ENCODE assay signal across 11 cellular contexts in the genomic region with DNA sequence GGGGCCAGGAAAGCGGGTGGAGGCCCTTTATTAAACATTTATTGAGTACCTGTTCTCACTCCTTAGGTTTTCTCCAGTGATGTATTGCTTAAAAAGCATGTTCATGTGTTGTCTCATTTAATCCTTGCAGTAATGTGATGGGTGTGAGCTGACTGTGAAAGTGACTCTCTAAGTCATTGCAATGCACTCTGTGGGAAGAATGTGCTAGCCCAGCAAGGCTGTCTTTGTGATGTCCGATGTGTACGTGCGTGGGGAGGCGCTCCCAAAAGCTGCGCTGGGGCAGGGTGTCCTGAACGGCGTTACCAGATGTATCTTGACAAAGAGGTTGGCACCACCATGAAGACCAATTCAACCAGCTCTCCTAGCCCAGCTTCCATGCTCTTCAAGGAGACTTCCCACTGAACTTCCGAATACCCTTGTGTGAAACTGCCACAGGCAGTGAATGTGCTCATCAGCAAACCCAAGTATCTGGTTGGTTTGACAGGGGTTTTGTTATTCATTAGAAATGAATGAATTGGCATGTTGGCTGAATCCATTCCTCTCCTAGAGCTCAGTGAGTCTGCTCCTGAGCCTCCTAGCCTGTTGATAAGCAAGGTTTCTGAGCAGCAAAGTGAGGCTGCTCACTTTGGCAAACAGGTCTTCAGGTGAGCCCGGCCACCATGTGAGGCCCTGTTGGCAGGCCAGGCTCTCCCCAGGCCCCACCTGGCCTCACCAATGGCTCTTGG. TPM values are rescaled to one million over a fixed set of nuclear protein-coding genes. Genes with fewer than 3 reads are reported as not detected.
DNase-seq lines count a peak whose midpoint lies in the region; ATAC-seq and TF ChIP-seq lines count a peak whose summit lies in the region.
"Had no signal": no experiment of that assay in that cellular context is flagged by ENCODE, and none has a peak within 500 bp of the region (broad histone marks: within the 10 kb centered on the region; RNA-seq: fewer than 3 reads in every experiment).

No MANE protein-coding gene starts in this region.

- no peak overlapping the region for H3K9ac ChIP-seq in parathyroid adenoma

- H3K27ac ChIP-seq in SJCRH30 (peak overlapping the region; percentile 59), hepatocyte (peak overlapping the region; percentile 91), parathyroid adenoma (peak overlapping the region; percentile 11)

- peak; percentile 59 for DNase-seq in ELF-1 (ENCODE audit: low read depth, low spot score)
- DNase-seq in SJCRH30: no peak
- DNase-seq in hepatocyte (ENCODE audit: low spot score): no peak
- DNase-seq in NCI-H1436 treated with DMSO at 0.1 percent for 48 hours (lab: John Stamatoyannopoulos, UW): no peak
- no peak for DNase-seq in iPS-NIHi7 (ENCODE audit: extremely low spot score)
- DNase-seq: activated effector memory CD4-positive, alpha-beta T cell treated with anti-CD3 and anti-CD28 coated beads, Interleukin-2, amount 50 U/mL, for 16 hours; NCI-H82; stimulated activated CD4-positive, alpha-beta T cell treated with anti-CD3 and anti-CD28 coated beads, Interleukin-4, amount 100 ng/mL, for 24 hours had no signal

- H3K4me2 ChIP-seq in hepatocyte: no peak overlapping the region
- no peak overlapping the region for H3K4me2 ChIP-seq in parathyroid adenoma (ENCODE audit: low read length)

- H3K4me3 ChIP-seq in SJCRH30 (no peak overlapping the region), hepatocyte (no peak overlapping the region), parathyroid adenoma (ENCODE audit: low read depth, low read length) (no peak overlapping the region)

- H4K20me1 ChIP-seq in hepatocyte (ENCODE audit: insufficient read depth, poor library complexity, severe bottlenecking): no peaks in the 10 kb centered on the region

- H3K36me3 ChIP-seq in SJCRH30 (no peaks in the 10 kb centered on the region), hepatocyte (replicated peaks; ENCODE audit: insufficient read depth, low read depth) (no peaks in the 10 kb centered on the region), parathyroid adenoma (ENCODE audit: control insufficient read depth, insufficient read depth, low read length) (no peaks in the 10 kb centered on the region)

- H3K9me2 ChIP-seq in hepatocyte (replicated peaks; ENCODE audit: insufficient read depth): no peaks in the 10 kb centered on the region

- WGBS in hepatocyte (ENCODE audit: low lambda C conversion rate, missing lambda C conversion rate): 89% methylated on average over 10 of the region's 10 CpGs

- H3K27me3 ChIP-seq in SJCRH30 (no peaks in the 10 kb centered on the region), hepatocyte (no peaks in the 10 kb centered on the region), parathyroid adenoma (ENCODE audit: control insufficient read depth, insufficient read depth, low read length) (no peaks in the 10 kb centered on the region)

- H3K79me2 ChIP-seq in hepatocyte: no peaks in the 10 kb centered on the region
- H3K79me2 ChIP-seq in parathyroid adenoma: no peaks in the 10 kb centered on the region

- no peak for ATAC-seq in HG02840 (IDR thresholded peaks at IDR 0.05; ENCODE audit: low FRiP score, unreplicated experiment)
- ATAC-seq in HG03521 (IDR thresholded peaks at IDR 0.05; ENCODE audit: unreplicated experiment): no peak

- H2AFZ ChIP-seq in hepatocyte: no peak overlapping the region
- H2AFZ ChIP-seq in parathyroid adenoma: no peak overlapping the region

- peaks cover 44% of the 10 kb centered on the region for H3K4me1 ChIP-seq in SJCRH30
- H3K4me1 ChIP-seq in hepatocyte (ENCODE audit: insufficient read depth): peaks cover 21% of the 10 kb centered on the region
- no peaks in the 10 kb centered on the region for H3K4me1 ChIP-seq in parathyroid adenoma

- no peak for TF ChIP-seq CTCF in hepatocyte (IDR thresholded peaks at IDR 0.05; ENCODE audit: poor library complexity)
- no peak for TF ChIP-seq CTCF in parathyroid adenoma (IDR thresholded peaks at IDR 0.05)

- H3K9me3 ChIP-seq in SJCRH30 (replicated peaks) (no peaks in the 10 kb centered on the region), hepatocyte (ENCODE audit: low read depth) (no peaks in the 10 kb centered on the region), parathyroid adenoma (ENCODE audit: control insufficient read depth, low read length) (no peaks in the 10 kb centered on the region)

RNA-seq across cellular contexts. Expression of gene NUAK2, which starts 28.0 kb away (rescaled TPM):
- total RNA-seq in SJCRH30 (2014; rRNA removed; shearing (Covaris generic)): 2.1 and 2.2 TPM in 2 replicates
- 12.6 and 13.4 TPM in 2 replicates for total RNA-seq in hepatocyte
- 20.7 and 22.5 TPM in 2 replicates for polyA plus RNA-seq in hepatocyte

Comparison
In these comparisons a context has a peak if more than half of its experiments do, and no peak if none do; other contexts are left out.
1. H3K27ac ChIP-seq: peak in every context shown above with its lines; median percentile 91 in hepatocyte; 59 in SJCRH30; 11 in parathyroid adenoma.